21 cellular contexts compared by ENCODE assay signal in the genomic region with DNA sequence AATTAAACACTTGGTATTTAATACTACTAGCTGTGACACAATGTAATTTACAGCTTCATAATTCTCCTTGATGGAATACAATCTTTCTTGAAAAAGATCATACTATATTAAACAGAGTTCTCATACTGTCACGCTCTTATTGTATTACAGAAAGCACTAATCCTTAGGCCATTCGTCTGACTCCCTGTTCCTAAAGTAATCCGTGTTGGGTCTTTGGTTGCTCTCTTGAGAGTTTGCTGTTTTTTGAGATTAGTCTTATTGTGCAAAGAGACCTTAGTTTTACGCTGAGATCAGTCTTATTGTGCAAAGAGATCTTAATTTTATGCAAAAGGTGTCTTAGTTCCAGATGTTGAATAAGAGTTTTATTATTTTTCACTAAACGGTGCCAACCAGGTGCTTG.
DNase-seq lines count a peak whose midpoint lies in the region; ATAC-seq, FAIRE-seq and TF ChIP-seq lines count a peak whose summit lies in the region.
"Had no signal": no experiment of that assay in that cellular context is flagged by ENCODE, and none has a peak within 500 bp of the region (broad histone marks: within the 10 kb centered on the region; RNA-seq: fewer than 3 reads in every experiment).

No MANE protein-coding gene starts in this region.

- H3K9me1 ChIP-seq in keratinocyte (ENCODE audit: control insufficient read depth, extremely low read depth, insufficient read depth, low read length), result no peaks in the 10 kb centered on the region

- no peaks in the 10 kb centered on the region for H3K79me2 ChIP-seq in keratinocyte (ENCODE audit: control insufficient read depth, insufficient read depth, low read length)

- H3K9me3 Mint-ChIP-seq in natural killer cell (peaks cover 15% of the 10 kb centered on the region in 2 donors), glutamatergic neuron (ENCODE audit: unreplicated experiment) (no peaks in the 10 kb centered on the region)
- H3K9me3 Mint-ChIP-seq: HFFc6 had no signal

- H3K27me3 ChIP-seq in H7 (ENCODE audit: control insufficient read depth, insufficient read depth, low read length) (no peaks in the 10 kb centered on the region), HUES64 (ENCODE audit: insufficient read depth, low read length) (no peaks in the 10 kb centered on the region), keratinocyte (ENCODE audit: control insufficient read depth, extremely low read depth, insufficient read depth, low read length) (no peaks in the 10 kb centered on the region)
- H3K27me3 ChIP-seq: BLaER1 had no signal

- H2AFZ ChIP-seq in keratinocyte (ENCODE audit: control insufficient read depth, low read length), result peak overlapping the region; percentile 23

- H3K9me3 ChIP-seq in HUES64 (ENCODE audit: insufficient read depth, low read depth, low read length) (no peaks in the 10 kb centered on the region), keratinocyte (ENCODE audit: control insufficient read depth, low read depth, low read length) (no peaks in the 10 kb centered on the region)
- H3K9me3 ChIP-seq: BLaER1 had no signal

- 63% methylated on average over 4 of the region's 5 CpGs for WGBS in HUES64

- H3K4me2 ChIP-seq in keratinocyte (ENCODE audit: control insufficient read depth, extremely low read depth, insufficient read depth, low read depth, low read length), result no peak overlapping the region
- H3K4me2 ChIP-seq: BLaER1 had no signal

- no peak overlapping the region for H3K4me3 ChIP-seq in H7 (ENCODE audit: insufficient read depth, low read depth, low read length)
- H3K4me3 ChIP-seq in HUES64 (ENCODE audit: low read length), result no peak overlapping the region
- no peak overlapping the region for H3K4me3 ChIP-seq in keratinocyte (ENCODE audit: control insufficient read depth in 2 of 3, extremely low read depth in 1 of 3, insufficient read depth in 2 of 3, low read depth in 1 of 3, low read length in 3 of 3)
- H3K4me3 ChIP-seq: BLaER1, GM12878 had no signal

- H3K27me3 Mint-ChIP-seq in natural killer cell (ENCODE audit: low read depth in 2 of 2) (no peaks in the 10 kb centered on the region), glutamatergic neuron (ENCODE audit: unreplicated experiment) (no peaks in the 10 kb centered on the region)
- H3K27me3 Mint-ChIP-seq: CD4-positive, alpha-beta memory T cell had no signal

- no peak for FAIRE-seq in keratinocyte (lab: Jason Lieb, UNC)
- FAIRE-seq: GM12878, H1, HTR-8/SVneo had no signal

- dilution Hi-C loops in keratinocyte (cut with MboI; ENCODE audit: extremely low pct_ligation_motif_present, low sequenced_read_pairs), result no loop called here

- TF ChIP-seq CTCF in keratinocyte (optimal IDR thresholded peaks at IDR 0.05 in 1 of 3, IDR thresholded peaks at IDR 0.05 in 1 of 3, conservative IDR thresholded peaks at IDR 0.05 in 1 of 3; ENCODE audit: extremely low read depth in 1 of 3, insufficient read depth in 2 of 3, low read length in 3 of 3), result no peak
- no peak for TF ChIP-seq CTCF in natural killer cell (IDR thresholded peaks at IDR 0.05)
- no peak for TF ChIP-seq CTCF in glutamatergic neuron (IDR thresholded peaks at IDR 0.05; ENCODE audit: partially characterized antibody, unreplicated experiment)

- H3K9ac ChIP-seq in HUES64 (ENCODE audit: low read depth, low read length) (no peak overlapping the region), keratinocyte (ENCODE audit: control insufficient read depth, extremely low read depth, insufficient read depth, low read length) (no peak overlapping the region)
- H3K9ac ChIP-seq: BLaER1 had no signal

- intact Hi-C loops in natural killer cell (cut with micrococcal nuclease), result no loop called here

- H3K36me3 Mint-ChIP-seq in natural killer cell (no peaks in the 10 kb centered on the region), glutamatergic neuron (ENCODE audit: unreplicated experiment) (no peaks in the 10 kb centered on the region)
- H3K36me3 Mint-ChIP-seq: CD14-positive monocyte; CD4-positive, alpha-beta memory T cell had no signal

- DNase-seq in D341Med (ENCODE audit: low spot score) (peak; percentile 27), H7 (peak; percentile 4), keratinocyte (ENCODE audit: low read depth, low spot score) (no peak), middle frontal gyrus (ENCODE audit: extremely low spot score, low spot score) (no peak), natural killer cell (no peak), glutamatergic neuron (no peak), mucosa of gallbladder (ENCODE audit: low spot score) (no peak)
- DNase-seq: 8988T; CD4-positive, alpha-beta memory T cell; DMS 273 treated with DMSO at 0.1 percent for 48 hours; DMS53; DND-41; EL; HFFc6 had no signal

- H3K27ac Mint-ChIP-seq in natural killer cell, result no peak overlapping the region
- no peak overlapping the region for H3K27ac Mint-ChIP-seq in glutamatergic neuron (ENCODE audit: unreplicated experiment)
- H3K27ac Mint-ChIP-seq: CD14-positive monocyte; CD4-positive, alpha-beta memory T cell; HFFc6 had no signal

- H3K4me1 ChIP-seq in HUES64 (ENCODE audit: insufficient read depth, low read length) (peaks cover 13% of the 10 kb centered on the region), keratinocyte (ENCODE audit: control insufficient read depth, extremely low read depth, insufficient read depth, low read length) (no peaks in the 10 kb centered on the region)
- H3K4me1 ChIP-seq: BLaER1 had no signal

- H3K36me3 ChIP-seq in H7 (replicated peaks; ENCODE audit: control insufficient read depth, insufficient read depth, low read length), result no peaks in the 10 kb centered on the region
- H3K36me3 ChIP-seq in HUES64 (ENCODE audit: insufficient read depth, low read length), result no peaks in the 10 kb centered on the region
- no peaks in the 10 kb centered on the region for H3K36me3 ChIP-seq in keratinocyte (ENCODE audit: control insufficient read depth in 2 of 2, extremely low read depth in 1 of 2, insufficient read depth in 2 of 2, low read length in 2 of 2)
- H3K36me3 ChIP-seq: BLaER1 had no signal

- no peaks in the 10 kb centered on the region for H4K20me1 ChIP-seq in keratinocyte (ENCODE audit: control insufficient read depth, extremely low read depth, insufficient read depth, low read length)
- H4K20me1 ChIP-seq: BLaER1 had no signal

- no peak for ATAC-seq in natural killer cell
- ATAC-seq: GM12878, HCT116 had no signal

- no peak overlapping the region for H3K4me3 Mint-ChIP-seq in natural killer cell
- H3K4me3 Mint-ChIP-seq in glutamatergic neuron (ENCODE audit: unreplicated experiment), result no peak overlapping the region
- H3K4me3 Mint-ChIP-seq: CD14-positive monocyte; CD4-positive, alpha-beta memory T cell; HFFc6 had no signal

- H3K4me1 Mint-ChIP-seq in natural killer cell (no peaks in the 10 kb centered on the region), glutamatergic neuron (ENCODE audit: low read depth, unreplicated experiment) (no peaks in the 10 kb centered on the region)
- H3K4me1 Mint-ChIP-seq: CD14-positive monocyte; CD4-positive, alpha-beta memory T cell had no signal

- H3K27ac ChIP-seq in HUES64 (ENCODE audit: low read depth, low read length) (0 out of 2 replicates have a peak overlapping the region, but pooled peaks have one; percentile 7), keratinocyte (ENCODE audit: control insufficient read depth, insufficient read depth, low read length) (no peak overlapping the region)
- H3K27ac ChIP-seq: BLaER1 had no signal

Comparison
In these comparisons a context has a peak if more than half of its experiments do, and no peak if none do; other contexts are left out.
1. DNase-seq: peak in D341Med (single experiment) and H7 (single experiment); none in keratinocyte (single experiment), middle frontal gyrus (single experiment), natural killer cell (single experiment), glutamatergic neuron (single experiment) and mucosa of gallbladder (single experiment).